29 cellular contexts compared by ENCODE assay signal in the genomic region with DNA sequence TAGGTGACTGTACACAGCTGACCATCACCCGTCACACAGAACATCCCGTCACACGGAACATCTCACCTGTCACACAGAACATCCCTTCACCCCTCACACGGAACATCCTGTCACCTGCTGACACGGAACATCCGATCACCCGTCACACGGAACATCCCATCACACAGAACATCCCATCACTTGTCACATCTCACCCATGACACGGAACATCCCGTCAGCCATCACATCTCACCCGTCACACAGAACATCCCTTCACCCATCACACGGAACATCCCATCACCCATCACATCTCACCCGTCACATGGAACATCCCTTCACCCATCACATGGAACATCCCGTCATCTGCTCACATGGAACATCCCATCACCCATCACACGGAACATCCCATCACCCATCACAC. TPM values are rescaled to one million over a fixed set of nuclear protein-coding genes. Genes with fewer than 3 reads are reported as not detected.
"Had no signal": no experiment of that assay in that cellular context is flagged by ENCODE, and none has a peak within 500 bp of the region (broad histone marks: within the 10 kb centered on the region; RNA-seq: fewer than 3 reads in every experiment).

No MANE protein-coding gene starts in this region.

- H3K4me1 Mint-ChIP-seq: endodermal cell; nephron progenitor cell; stimulated activated memory B cell treated with anti-CD40 and anti-IgM and Interleukin-4, amounts not matched to agents 10 μg/mL and 1 μg/mL and 100 μg/mL, for 72 hours had no signal

- H3K4me3 ChIP-seq: colonic mucosa, esophagus squamous epithelium, heart right ventricle, left lung, ovary, psoas muscle, skin epidermis, spleen, thoracic aorta, tibial nerve, upper lobe of left lung had no signal

- H3K9me3 Mint-ChIP-seq: dendritic cell treated with granulocyte-macrophage colony-stimulating factor and Interleukin-4, amounts not matched to agents 40 ng/mL and 50 ng/mL, for 4 days; endodermal cell; naive thymus-derived CD8-positive, alpha-beta T cell; stimulated activated memory B cell treated with anti-CD40 and anti-IgM and Interleukin-4, amounts not matched to agents 10 μg/mL and 1 μg/mL and 100 μg/mL, for 72 hours had no signal

- H3K27me3 ChIP-seq: ovary had no signal

- H3K27ac ChIP-seq: colonic mucosa, esophagus squamous epithelium, heart right ventricle, left lung, ovary, psoas muscle, skin epidermis, spleen, thoracic aorta, tibial nerve, upper lobe of left lung had no signal

- H3K9me3 ChIP-seq: colonic mucosa, esophagus squamous epithelium, heart right ventricle, left lung, ovary, psoas muscle, spleen, thoracic aorta, tibial nerve, upper lobe of left lung had no signal

- DNase-seq: colonic mucosa; effector CD8-positive, alpha-beta T cell; endodermal cell; esophagus squamous epithelium; foreskin melanocyte; glutamatergic neuron; heart right ventricle; hippocampal formation; left cardiac atrium; left lung; mammary epithelial cell; naive thymus-derived CD8-positive, alpha-beta T cell; nephron progenitor cell; nucleus accumbens; ovary; posterior cingulate gyrus; psoas muscle; right cardiac atrium; spleen; stimulated activated CD4-positive, alpha-beta T cell treated with anti-CD3 and anti-CD28 coated beads, Interleukin-4, amount 100 ng/mL, for 4 hours; stimulated activated naive CD8-positive, alpha-beta T cell treated with anti-CD3 and anti-CD28 coated beads, Interleukin-15, Interleukin-2, amounts not matched to agents 100 U/mL and 50 U/mL, for 24 hours; upper lobe of left lung had no signal

- H3K4me3 Mint-ChIP-seq: dendritic cell treated with granulocyte-macrophage colony-stimulating factor and Interleukin-4, amounts not matched to agents 40 ng/mL and 50 ng/mL, for 4 days; endodermal cell; nephron progenitor cell; stimulated activated memory B cell treated with anti-CD40 and anti-IgM and Interleukin-4, amounts not matched to agents 10 μg/mL and 1 μg/mL and 100 μg/mL, for 72 hours had no signal

- ATAC-seq: heart right ventricle; left cardiac atrium; left lung; naive thymus-derived CD8-positive, alpha-beta T cell; psoas muscle; right cardiac atrium; stimulated activated memory B cell treated with anti-CD40 and anti-IgM and Interleukin-4, amounts not matched to agents 10 μg/mL and 1 μg/mL and 100 μg/mL, for 72 hours; stimulated activated naive CD8-positive, alpha-beta T cell treated with anti-CD3 and anti-CD28 coated beads, Interleukin-15, Interleukin-2, amounts not matched to agents 100 U/mL and 50 U/mL, for 24 hours had no signal

- H3K27ac Mint-ChIP-seq: dendritic cell treated with granulocyte-macrophage colony-stimulating factor and Interleukin-4, amounts not matched to agents 40 ng/mL and 50 ng/mL, for 4 days; endodermal cell; naive thymus-derived CD8-positive, alpha-beta T cell; nephron progenitor cell; stimulated activated memory B cell treated with anti-CD40 and anti-IgM and Interleukin-4, amounts not matched to agents 10 μg/mL and 1 μg/mL and 100 μg/mL, for 72 hours had no signal

- H3K4me1 ChIP-seq: psoas muscle had no signal

- FAIRE-seq: islet of Langerhans had no signal

- H3K36me3 ChIP-seq: colonic mucosa, esophagus squamous epithelium, heart right ventricle, left lung, ovary, spleen, thoracic aorta, tibial nerve, upper lobe of left lung had no signal

RNA-seq across cellular contexts. Expression of a gene that starts 3.8 kb away (rescaled TPM):
- total RNA-seq: left cardiac atrium, psoas muscle, right cardiac atrium, thoracic aorta had no signal
- polyA plus RNA-seq: right cardiac atrium had no signal

RNA-seq across cellular contexts. Expression of a gene that starts 34.1 kb away (rescaled TPM):
- total RNA-seq: heart right ventricle; left cardiac atrium; mammary epithelial cell; myocyte; naive thymus-derived CD8-positive, alpha-beta T cell; psoas muscle; thoracic aorta had no signal
- polyA plus RNA-seq: mammary epithelial cell; naive thymus-derived CD8-positive, alpha-beta T cell had no signal
